ENCODE assay signal across 1 cellular context in the genomic region with DNA sequence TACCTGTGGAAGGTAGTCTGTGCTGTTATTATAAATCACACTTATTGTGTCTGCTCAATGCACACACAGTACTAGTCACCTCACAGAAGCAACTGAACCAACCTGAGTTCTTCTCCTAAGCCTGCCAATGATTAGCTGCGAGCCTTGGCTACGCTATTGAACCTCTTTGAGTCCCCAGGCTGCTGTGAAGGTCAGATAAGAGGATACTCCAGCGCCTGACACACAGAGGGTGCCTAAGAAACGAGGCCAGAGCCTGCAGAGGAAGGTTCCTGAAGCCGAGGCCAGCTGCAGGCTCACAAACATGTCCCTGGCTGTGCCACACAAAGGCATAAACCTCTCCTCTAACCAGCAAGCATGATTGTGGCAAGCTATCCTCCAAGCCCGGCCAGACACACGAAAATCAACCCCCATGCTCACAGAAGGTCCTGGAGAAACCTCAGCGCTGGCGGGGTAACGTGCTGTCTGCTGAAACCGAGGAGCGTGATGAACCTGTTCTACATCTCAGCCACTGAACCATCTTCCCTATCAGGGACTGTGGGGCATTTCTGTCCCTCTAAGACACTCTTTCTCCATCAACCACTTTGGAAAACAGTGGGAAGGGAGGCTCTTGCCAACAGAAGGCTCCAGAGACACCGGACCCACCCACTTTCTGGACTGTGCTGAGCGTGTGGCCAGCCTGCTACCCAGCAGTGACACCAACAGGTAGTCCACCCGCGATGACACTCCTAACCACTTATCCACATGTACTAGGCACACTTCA.
TF ChIP-seq lines count a peak whose summit lies in the region.

No MANE protein-coding gene starts in this region.

TF ChIP-seq in K562, 482 proteins besides CTCF, POLR2A, EP300 and RAD21 (continued from another document):
- TF ChIP-seq HSF4 (CRISPR knock-in tag; IDR thresholded peaks at IDR 0.05; ENCODE audit: borderline replicate concordance) (0 out of 2 replicates have a peak, but pooled peaks have one; percentile 32), FOXA1 (IDR thresholded peaks at IDR 0.05; ENCODE audit: borderline replicate concordance) (no peak), NR2C1 (IDR thresholded peaks at IDR 0.05) (no peak), NR2C1 (tag; IDR thresholded peaks at IDR 0.05) (no peak), ERF (CRISPR knock-in tag; IDR thresholded peaks at IDR 0.05) (no peak)
